Comparison of ENCODE assay signal across 8 cellular contexts in genomic region chr2:120441744-120442471, GRCh38.
DNase-seq lines count a peak whose midpoint lies in the region; ATAC-seq and TF ChIP-seq lines count a peak whose summit lies in the region.

No MANE protein-coding gene starts in this region.

- ATAC-seq in GM18517 (IDR thresholded peaks at IDR 0.05; ENCODE audit: unreplicated experiment) (no peak), GM19324 (IDR thresholded peaks at IDR 0.05; ENCODE audit: low FRiP score, unreplicated experiment) (no peak), GM18868 (IDR thresholded peaks at IDR 0.05; ENCODE audit: unreplicated experiment) (no peak), HG02759 (IDR thresholded peaks at IDR 0.05; ENCODE audit: unreplicated experiment) (no peak)

- no peak for TF ChIP-seq CTCF in epithelial cell of esophagus (IDR thresholded peaks at IDR 0.05; ENCODE audit: insufficient read depth, low read depth, low read length, missing control alignments)

- DNase-seq in COR-L47 (lab: John Stamatoyannopoulos, UW) (peak; percentile 92), NCI-H345 (lab: John Stamatoyannopoulos, UW) (peak; percentile 93), epithelial cell of esophagus (ENCODE audit: low read depth) (peak; percentile 63), mucosa of gallbladder (ENCODE audit: low spot score) (peak; percentile 38)

- peak overlapping the region; percentile 40 for H3K4me3 ChIP-seq in epithelial cell of esophagus (ENCODE audit: low read length)

Comparison
In these comparisons a context has a peak if more than half of its experiments do, and no peak if none do; other contexts are left out.
1. DNase-seq: peak in every context shown above with its lines; median percentile 93 in NCI-H345; 92 in COR-L47; 63 in epithelial cell of esophagus; 38 in mucosa of gallbladder.